ENCODE assay signal across 14 cellular contexts in genomic region chr12:47214771-47215170, GRCh38.
DNase-seq lines count a peak whose midpoint lies in the region; ATAC-seq and TF ChIP-seq lines count a peak whose summit lies in the region.
"Had no signal": no experiment of that assay in that cellular context is flagged by ENCODE, and none has a peak within 500 bp of the region (broad histone marks: within the 10 kb centered on the region; RNA-seq: fewer than 3 reads in every experiment).

No MANE protein-coding gene starts in this region.

- H3K36me3 Mint-ChIP-seq in CD4-positive, alpha-beta memory T cell: peaks cover 53 to 60% of the 10 kb centered on the region in 2 donors
- peaks cover 55% of the 10 kb centered on the region for H3K36me3 Mint-ChIP-seq in T-helper 2 cell treated with Interferon-gamma antibody and Interleukin-4, amounts not matched to agents 5 μg/mL and 100 μg/mL, for 36 hours (ENCODE audit: low read depth)

- no peaks in the 10 kb centered on the region for H3K27me3 Mint-ChIP-seq in CD4-positive, alpha-beta memory T cell
- H3K27me3 Mint-ChIP-seq in T-helper 2 cell treated with Interferon-gamma antibody and Interleukin-4, amounts not matched to agents 5 μg/mL and 100 μg/mL, for 36 hours (ENCODE audit: low read depth): no peaks in the 10 kb centered on the region

- in situ Hi-C loops in G401 (cut with HindIII; ENCODE audit: low sequenced_read_pairs): no loop called here

- H3K27me3 ChIP-seq in CD4-positive, alpha-beta memory T cell (ENCODE audit: insufficient read depth, low read length): no peaks in the 10 kb centered on the region
- no peaks in the 10 kb centered on the region for H3K27me3 ChIP-seq in colonic mucosa
- H3K27me3 ChIP-seq: BE2C, body of pancreas had no signal

- DNase-seq in CD4-positive, alpha-beta memory T cell: peak in 1 of 5 donors; percentile 39
- peak; percentile 51 for DNase-seq in T-helper 2 cell treated with Interferon-gamma antibody and Interleukin-4, amounts not matched to agents 5 μg/mL and 100 μg/mL, for 36 hours (ENCODE audit: low spot score)
- DNase-seq in colonic mucosa: no peak
- peak; percentile 42 to 67 for DNase-seq in stimulated activated CD4-positive, alpha-beta T cell treated with anti-CD3 and anti-CD28 coated beads, Interleukin-4, amount 100 ng/mL, for 4 hours
- DNase-seq in islet precursor cell: no peak
- no peak for DNase-seq in G401 (ENCODE audit: low spot score)
- DNase-seq in NCI-H226: no peak
- DNase-seq: BE2C, body of pancreas, glutamatergic neuron, HCEC 1CT, left colon, PC-3 had no signal

- intact Hi-C loops in CD4-positive, alpha-beta memory T cell (cut with micrococcal nuclease): loop anchor here (5.0 kb wide), 3 partner anchors 57 to 997 kb away; partner anchors contain the start of gene SLC38A1
- intact Hi-C loops in colonic mucosa (cut with DNase I): no loop called here

- TF ChIP-seq CTCF in colonic mucosa (IDR thresholded peaks at IDR 0.05): no peak

- peak overlapping the region; percentile 91 to 97 (median 96) for H3K27ac Mint-ChIP-seq in CD4-positive, alpha-beta memory T cell
- H3K27ac Mint-ChIP-seq in T-helper 2 cell treated with Interferon-gamma antibody and Interleukin-4, amounts not matched to agents 5 μg/mL and 100 μg/mL, for 36 hours: peak overlapping the region; percentile 98

- H3K9ac ChIP-seq in colonic mucosa (ENCODE audit: low read depth in 2 of 2, low read length in 2 of 2): no peak overlapping the region

- peaks cover 32% of the 10 kb centered on the region for H3K4me1 ChIP-seq in CD4-positive, alpha-beta memory T cell (ENCODE audit: insufficient read depth, low read length)
- H3K4me1 ChIP-seq in colonic mucosa: no peaks in the 10 kb centered on the region
- H3K4me1 ChIP-seq: BE2C, body of pancreas had no signal

- CTCF ChIA-PET in CD4-positive, alpha-beta memory T cell (lab: Charles Lee; ENCODE audit: partially characterized antibody): interaction anchor here (1.0 to 8.4 kb wide), 9 partner anchors 15 to 183 kb away, joined by 3 to 59 read pairs (median 4); partner anchors contain the start of genes AMIGO2 and PCED1B

- H3K4me1 Mint-ChIP-seq in CD4-positive, alpha-beta memory T cell: peaks cover 15 to 76% (median 28%) of the 10 kb centered on the region in 4 donors
- peaks cover 46% of the 10 kb centered on the region for H3K4me1 Mint-ChIP-seq in T-helper 2 cell treated with Interferon-gamma antibody and Interleukin-4, amounts not matched to agents 5 μg/mL and 100 μg/mL, for 36 hours (ENCODE audit: low read depth)

- H3K4me3 Mint-ChIP-seq in CD4-positive, alpha-beta memory T cell: peak overlapping the region; percentile 91 to 99 (median 96)
- H3K4me3 Mint-ChIP-seq in T-helper 2 cell treated with Interferon-gamma antibody and Interleukin-4, amounts not matched to agents 5 μg/mL and 100 μg/mL, for 36 hours: peak overlapping the region; percentile 96

- POLR2A ChIA-PET in CD4-positive, alpha-beta memory T cell (lab: Charles Lee; ENCODE audit: partially characterized antibody): interaction anchor here (0.6 to 17.3 kb wide), 13 partner anchors 7 to 183 kb away, joined by 3 to 354 read pairs (median 11); partner anchors contain the start of genes AMIGO2 and PCED1B

- no peaks in the 10 kb centered on the region for H3K9me3 Mint-ChIP-seq in CD4-positive, alpha-beta memory T cell
- no peaks in the 10 kb centered on the region for H3K9me3 Mint-ChIP-seq in T-helper 2 cell treated with Interferon-gamma antibody and Interleukin-4, amounts not matched to agents 5 μg/mL and 100 μg/mL, for 36 hours

- no peaks in the 10 kb centered on the region for H3K9me3 ChIP-seq in CD4-positive, alpha-beta memory T cell (ENCODE audit: control insufficient read depth in 1 of 2, low read length in 2 of 2)
- no peaks in the 10 kb centered on the region for H3K9me3 ChIP-seq in colonic mucosa
- H3K9me3 ChIP-seq: BE2C, body of pancreas had no signal

- H3K4me3 ChIP-seq in CD4-positive, alpha-beta memory T cell (ENCODE audit: low read length in 2 of 2): peak overlapping the region; percentile 70 to 91
- peak overlapping the region; percentile 15 for H3K4me3 ChIP-seq in colonic mucosa
- H3K4me3 ChIP-seq: body of pancreas had no signal

- peak overlapping the region; percentile 65 for H3K27ac ChIP-seq in CD4-positive, alpha-beta memory T cell (ENCODE audit: low read depth, low read length)
- no peak overlapping the region for H3K27ac ChIP-seq in colonic mucosa

- no peak for ATAC-seq in HG02571 (IDR thresholded peaks at IDR 0.05; ENCODE audit: unreplicated experiment)
- ATAC-seq: body of pancreas, left colon, PC-3 had no signal

- peaks cover 7% of the 10 kb centered on the region for H3K36me3 ChIP-seq in CD4-positive, alpha-beta memory T cell (ENCODE audit: insufficient read depth, low read length)
- no peaks in the 10 kb centered on the region for H3K36me3 ChIP-seq in colonic mucosa
- H3K36me3 ChIP-seq: BE2C had no signal

Comparison
In these comparisons a context has a peak if more than half of its experiments do, and no peak if none do; other contexts are left out.
1. DNase-seq: peak in T-helper 2 cell treated with Interferon-gamma antibody and Interleukin-4, amounts not matched to agents 5 μg/mL and 100 μg/mL, for 36 hours (single experiment) and stimulated activated CD4-positive, alpha-beta T cell treated with anti-CD3 and anti-CD28 coated beads, Interleukin-4, amount 100 ng/mL, for 4 hours (2 of 2); none in colonic mucosa (single experiment), islet precursor cell (single experiment), G401 (single experiment) and NCI-H226 (single experiment).